Comparison of ENCODE assay signal across 17 cellular contexts in the genomic region with DNA sequence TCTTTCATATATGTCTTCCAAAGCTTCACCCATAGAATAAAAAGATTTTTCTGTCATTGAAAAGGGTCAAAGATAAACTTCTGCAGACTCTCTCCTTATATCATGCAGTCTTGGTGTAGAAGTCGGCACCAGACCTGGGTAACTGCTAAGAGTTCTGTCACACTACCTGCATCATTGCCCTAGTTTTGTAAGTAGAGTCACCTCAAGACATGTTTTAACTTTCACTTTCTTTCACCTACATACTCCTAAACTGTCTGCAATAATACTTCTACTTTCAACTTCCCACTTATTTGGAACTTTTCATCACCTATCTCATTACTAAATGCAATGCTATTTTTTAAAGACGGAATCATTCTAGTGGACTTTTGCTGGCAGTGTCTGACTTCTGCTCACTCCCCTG.
"Had no signal": no experiment of that assay in that cellular context is flagged by ENCODE, and none has a peak within 500 bp of the region (broad histone marks: within the 10 kb centered on the region; RNA-seq: fewer than 3 reads in every experiment).

No MANE protein-coding gene starts in this region.

- H3K27me3 ChIP-seq: body of pancreas, heart left ventricle, testis had no signal

- H3K9me3 ChIP-seq: body of pancreas, heart left ventricle, testis had no signal

- H3K4me1 ChIP-seq: body of pancreas, heart left ventricle, testis had no signal

- H3K4me1 Mint-ChIP-seq: activated naive CD4-positive, alpha-beta T cell treated with anti-CD3 and anti-CD28 coated beads, Interleukin-2, amount 50 U/mL, for 24 hours; natural killer cell; WTC11 had no signal

- H3K27ac ChIP-seq: body of pancreas, heart left ventricle, testis had no signal

- H3K36me3 Mint-ChIP-seq: activated naive CD4-positive, alpha-beta T cell treated with anti-CD3 and anti-CD28 coated beads, Interleukin-2, amount 50 U/mL, for 24 hours; natural killer cell; type B pancreatic cell; WTC11 had no signal

- DNase-seq: activated gamma-delta T cell treated with Interleukin-2 at 50 U/mL for 16 hours; activated T-cell treated with anti-CD3 and anti-CD28 coated beads, Interleukin-2, amount 50 U/mL, for 1 hour; anterior cingulate cortex; body of pancreas; effector CD4-positive, alpha-beta T cell; heart left ventricle; islet precursor cell; left cardiac atrium; midbrain; natural killer cell; small intestine; stimulated activated naive CD4-positive, alpha-beta T cell; testis had no signal

- H3K9me3 Mint-ChIP-seq: activated naive CD4-positive, alpha-beta T cell treated with anti-CD3 and anti-CD28 coated beads, Interleukin-2, amount 50 U/mL, for 24 hours; type B pancreatic cell; WTC11 had no signal

- H3K27ac Mint-ChIP-seq: activated naive CD4-positive, alpha-beta T cell treated with anti-CD3 and anti-CD28 coated beads, Interleukin-2, amount 50 U/mL, for 24 hours; natural killer cell; type B pancreatic cell; WTC11 had no signal

- H3K4me3 ChIP-seq: body of pancreas, heart left ventricle, testis had no signal

- ATAC-seq: body of pancreas, heart left ventricle, left cardiac atrium, natural killer cell, sciatic nerve, WTC11 had no signal

- H3K36me3 ChIP-seq: heart left ventricle had no signal

- H3K27me3 Mint-ChIP-seq: activated naive CD4-positive, alpha-beta T cell treated with anti-CD3 and anti-CD28 coated beads, Interleukin-2, amount 50 U/mL, for 24 hours had no signal

- H3K4me3 Mint-ChIP-seq: activated naive CD4-positive, alpha-beta T cell treated with anti-CD3 and anti-CD28 coated beads, Interleukin-2, amount 50 U/mL, for 24 hours; natural killer cell; type B pancreatic cell; WTC11 had no signal
